In genomic region chr7:106001196-106001595, GRCh38 we compare ENCODE assay signal across 26 cellular contexts.
"Had no signal": no experiment of that assay in that cellular context is flagged by ENCODE, and none has a peak within 500 bp of the region (broad histone marks: within the 10 kb centered on the region; RNA-seq: fewer than 3 reads in every experiment).

No MANE protein-coding gene starts in this region.

- ATAC-seq: activated CD4-positive, CD25-positive, alpha-beta regulatory T cell treated with anti-CD3 and anti-CD28 coated beads, Interleukin-2, amount 50 U/mL, for 24 hours; activated CD8-positive, alpha-beta T cell treated with anti-CD3 and anti-CD28 coated beads for 36 hours; activated T-cell treated with anti-CD3 and anti-CD28 coated beads, Interleukin-2, amount 50 U/mL, for 4 hours; activated T-helper 17 cell treated with anti-CD3 and anti-CD28 coated beads, Interleukin-2, amount 50 U/mL, for 72 hours; gastroesophageal sphincter; T-helper 17 cell had no signal

- H3K4me3 ChIP-seq: colonic mucosa, esophagus squamous epithelium, gastroesophageal sphincter had no signal

- DNase-seq: activated B cell treated with CpG ODN at 0.5 μM for 24 hours; activated CD4-positive, alpha-beta T cell treated with anti-CD3 and anti-CD28 coated beads for 48 hours; activated CD4-positive, alpha-beta T cell treated with anti-CD3 and anti-CD28 coated beads, Interleukin-2, amount 50 U/mL, for 1 hour; activated CD4-positive, alpha-beta T cell treated with anti-CD3 and anti-CD28 coated beads, Interleukin-2, amount 50 U/mL, for 48 hours; activated CD8-positive, alpha-beta memory T cell treated with anti-CD3 and anti-CD28 coated beads for 24 hours; activated CD8-positive, alpha-beta T cell treated with anti-CD3 and anti-CD28 coated beads for 36 hours; activated effector memory CD4-positive, alpha-beta T cell treated with Interleukin-2 at 50 U/mL for 16 hours; activated gamma-delta T cell treated with Interleukin-2 at 50 U/mL for 16 hours; activated naive CD4-positive, alpha-beta T cell treated with anti-CD3 and anti-CD28 coated beads, Interleukin-2, amount 50 U/mL, for 16 hours; activated naive CD4-positive, alpha-beta T cell treated with Interleukin-2 at 50 U/mL for 16 hours; activated T-cell treated with anti-CD3 and anti-CD28 coated beads, Interleukin-2, amount 50 U/mL, for 4 hours; amniotic stem cell; anterior cingulate cortex; brain microvascular endothelial cell; caudate nucleus; colonic mucosa; effector CD8-positive, alpha-beta T cell; esophagus squamous epithelium; T-helper 1 cell; T-helper 17 cell; T1000; WERI-Rb-1 had no signal

- H3K9me3 ChIP-seq: colonic mucosa, gastroesophageal sphincter had no signal

- H3K36me3 ChIP-seq: brain microvascular endothelial cell, colonic mucosa, esophagus squamous epithelium, gastroesophageal sphincter, WERI-Rb-1 had no signal

- H3K27me3 ChIP-seq: brain microvascular endothelial cell, colonic mucosa, gastroesophageal sphincter had no signal

- H3K27ac ChIP-seq: brain microvascular endothelial cell, colonic mucosa, epithelial cell of prostate, esophagus squamous epithelium, gastroesophageal sphincter, WERI-Rb-1 had no signal

- H3K4me1 ChIP-seq: colonic mucosa, esophagus squamous epithelium had no signal
